ENCODE assay signal across 13 cellular contexts in the genomic region with DNA sequence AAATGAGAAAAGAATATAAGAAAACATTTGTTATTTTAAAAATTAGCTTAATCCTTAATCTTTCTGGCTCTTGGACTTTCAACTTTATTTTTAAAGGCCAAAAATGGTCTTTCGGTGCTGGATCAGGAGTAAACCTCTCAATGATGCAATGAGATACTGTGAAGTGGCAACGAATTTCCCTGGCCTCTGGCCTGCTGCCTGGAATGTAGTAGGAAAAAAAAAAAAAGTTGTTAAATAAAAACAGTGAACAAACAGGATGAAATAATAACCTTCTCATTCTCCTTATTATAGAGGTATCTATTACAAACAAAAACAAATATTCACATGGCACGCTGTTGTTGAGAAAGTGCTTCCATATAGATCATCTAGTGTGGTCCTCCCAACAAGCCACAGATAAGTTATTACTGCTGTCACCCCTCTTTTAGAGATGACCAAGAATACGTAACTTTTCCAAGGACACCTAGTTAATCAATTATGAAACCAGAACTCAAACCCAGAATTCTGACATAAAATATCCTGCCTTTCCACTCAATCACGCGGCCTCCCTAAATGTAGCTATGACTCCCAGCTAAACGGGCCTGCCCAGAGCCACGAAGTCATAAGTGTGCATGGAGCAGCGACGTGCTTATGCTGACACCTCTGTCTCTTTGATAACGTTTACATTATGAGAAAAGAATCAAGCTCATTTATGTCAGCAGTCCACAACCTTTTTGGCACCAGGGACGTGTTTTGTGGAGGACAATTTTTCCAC.
DNase-seq lines count a peak whose midpoint lies in the region; ATAC-seq and TF ChIP-seq lines count a peak whose summit lies in the region.
"Had no signal": no experiment of that assay in that cellular context is flagged by ENCODE, and none has a peak within 500 bp of the region (broad histone marks: within the 10 kb centered on the region; RNA-seq: fewer than 3 reads in every experiment).

No MANE protein-coding gene starts in this region.

- WGBS in transverse colon (ENCODE audit: low coverage in 1 of 2), 2 donors: 68 to 70% methylated on average over 6 to 12 of the region's 12 CpGs

- TF ChIP-seq CTCF in astrocyte of the spinal cord (IDR thresholded peaks at IDR 0.05; ENCODE audit: low read depth, low read length) (no peak), transverse colon (IDR thresholded peaks at IDR 0.05) (no peak), nephron progenitor cell (IDR thresholded peaks at IDR 0.05) (no peak)

- intact Hi-C loops in transverse colon (cut with DNase I; ENCODE audit: low total_unique reads): loop anchor here (1.0 kb wide), 1 partner anchor 24 kb away; no protein-coding TSS in a partner anchor

- TF ChIP-seq EP300 in transverse colon (IDR thresholded peaks at IDR 0.05; ENCODE audit: low read depth): no peak

- H3K9me3 ChIP-seq in transverse colon: no peaks in the 10 kb centered on the region

- no peaks in the 10 kb centered on the region for H3K27me3 ChIP-seq in transverse colon

- DNase-seq in NCI-H510A treated with DMSO at 0.1 percent for 48 hours (lab: John Stamatoyannopoulos, UW) (peak; percentile 77), NCI-H510A (lab: John Stamatoyannopoulos, UW) (no peak), astrocyte of the spinal cord (ENCODE audit: low read depth, low spot score) (peak; percentile 39), kidney glomerular epithelial cell (lab: John Stamatoyannopoulos, UW) (peak; percentile 22), transverse colon (no peak), NCI-H82 treated with DMSO at 0.1 percent for 48 hours (lab: John Stamatoyannopoulos, UW; ENCODE audit: unreplicated experiment) (no peak), nephron progenitor cell (no peak)
- DNase-seq in natural killer cell treated with Interleukin-12 subunit alpha and Interleukin-12 subunit beta and Interleukin-15 and Interleukin-18, amount 100 ng/mL, for 72 hours (ENCODE audit: low spot score): no peak
- DNase-seq: activated CD8-positive, alpha-beta T cell treated with anti-CD3 and anti-CD28 coated beads for 36 hours; central memory CD4-positive, alpha-beta T cell; NCI-H1436 had no signal

- H3K4me1 Mint-ChIP-seq in nephron progenitor cell: peaks cover 72% of the 10 kb centered on the region
- H3K4me1 Mint-ChIP-seq in natural killer cell treated with Interleukin-12 subunit alpha and Interleukin-12 subunit beta and Interleukin-15 and Interleukin-18, amount 100 ng/mL, for 72 hours (ENCODE audit: low read depth in 2 of 2): peaks cover 43 to 50% of the 10 kb centered on the region in 2 donors

- ATAC-seq in natural killer cell treated with Interleukin-12 subunit alpha and Interleukin-12 subunit beta and Interleukin-15 and Interleukin-18, amount 100 ng/mL, for 72 hours: no peak
- ATAC-seq: activated CD8-positive, alpha-beta T cell treated with anti-CD3 and anti-CD28 coated beads for 36 hours had no signal

- H3K27me3 Mint-ChIP-seq in nephron progenitor cell (ENCODE audit: low read depth, poor library complexity): peaks cover 3% of the 10 kb centered on the region
- peaks cover 0 to 3% of the 10 kb centered on the region in 2 donors for H3K27me3 Mint-ChIP-seq in natural killer cell treated with Interleukin-12 subunit alpha and Interleukin-12 subunit beta and Interleukin-15 and Interleukin-18, amount 100 ng/mL, for 72 hours
- H3K27me3 Mint-ChIP-seq: activated CD8-positive, alpha-beta T cell treated with anti-CD3 and anti-CD28 coated beads for 36 hours had no signal

- in situ Hi-C loops in astrocyte of the spinal cord (cut with HindIII; ENCODE audit: low sequenced_read_pairs) (no loop called here), transverse colon (cut with MboI; ENCODE audit: low pct_ligation_motif_present in 1 of 4, low pct_unique_long_range_greater_than_20kb in 1 of 4, low sequenced_read_pairs in 3 of 4) (loop anchor here in 3 of 4 donors (25.0 kb wide), 1 partner anchor 289 kb away; no protein-coding TSS in a partner anchor)

- H3K27ac ChIP-seq in transverse colon: peak overlapping the region in 3 of 4 donors; percentile 23 to 42 (median 30)
- H3K27ac ChIP-seq: SK-N-MC had no signal

- H3K4me1 ChIP-seq in transverse colon: peaks cover 0 to 10% (median 3%) of the 10 kb centered on the region in 4 donors

- H3K4me3 ChIP-seq in astrocyte of the spinal cord (ENCODE audit: low read depth, low read length): no peak overlapping the region
- no peak overlapping the region for H3K4me3 ChIP-seq in transverse colon
- H3K4me3 ChIP-seq: SK-N-MC had no signal

- H3K36me3 Mint-ChIP-seq in nephron progenitor cell (ENCODE audit: low read depth): no peaks in the 10 kb centered on the region
- no peaks in the 10 kb centered on the region for H3K36me3 Mint-ChIP-seq in natural killer cell treated with Interleukin-12 subunit alpha and Interleukin-12 subunit beta and Interleukin-15 and Interleukin-18, amount 100 ng/mL, for 72 hours

- H3K9me3 Mint-ChIP-seq in nephron progenitor cell: no peaks in the 10 kb centered on the region
- H3K9me3 Mint-ChIP-seq in natural killer cell treated with Interleukin-12 subunit alpha and Interleukin-12 subunit beta and Interleukin-15 and Interleukin-18, amount 100 ng/mL, for 72 hours: no peaks in the 10 kb centered on the region
- H3K9me3 Mint-ChIP-seq: activated CD8-positive, alpha-beta T cell treated with anti-CD3 and anti-CD28 coated beads for 36 hours had no signal

- H3K36me3 ChIP-seq in transverse colon: no peaks in the 10 kb centered on the region

- TF ChIP-seq POLR2A in transverse colon (IDR thresholded peaks at IDR 0.05): no peak

- no peak overlapping the region for H3K27ac Mint-ChIP-seq in nephron progenitor cell
- H3K27ac Mint-ChIP-seq in natural killer cell treated with Interleukin-12 subunit alpha and Interleukin-12 subunit beta and Interleukin-15 and Interleukin-18, amount 100 ng/mL, for 72 hours: peak overlapping the region in 1 of 2 donors; percentile 99
- H3K27ac Mint-ChIP-seq: progenitor cell of endocrine pancreas had no signal

- H3K4me3 Mint-ChIP-seq in nephron progenitor cell: no peak overlapping the region
- H3K4me3 Mint-ChIP-seq in natural killer cell treated with Interleukin-12 subunit alpha and Interleukin-12 subunit beta and Interleukin-15 and Interleukin-18, amount 100 ng/mL, for 72 hours: no peak overlapping the region
- H3K4me3 Mint-ChIP-seq: activated CD8-positive, alpha-beta T cell treated with anti-CD3 and anti-CD28 coated beads for 36 hours had no signal

Comparison
In these comparisons a context has a peak if more than half of its experiments do, and no peak if none do; other contexts are left out.
1. DNase-seq: peak in NCI-H510A treated with DMSO at 0.1 percent for 48 hours (single experiment), astrocyte of the spinal cord (single experiment) and kidney glomerular epithelial cell (single experiment); none in NCI-H510A (single experiment), transverse colon (single experiment), NCI-H82 treated with DMSO at 0.1 percent for 48 hours (single experiment), nephron progenitor cell (single experiment) and natural killer cell treated with Interleukin-12 subunit alpha and Interleukin-12 subunit beta and Interleukin-15 and Interleukin-18, amount 100 ng/mL, for 72 hours (single experiment).